1 cellular context compared by ENCODE assay signal in genomic region chr16:89971495-89972243, GRCh38.
A peak's percentile ranks its signal among the peaks of the same experiment; 100 is the strongest.
TF ChIP-seq lines count a peak whose summit lies in the region.

No MANE protein-coding gene starts in this region.

TF ChIP-seq in HepG2, 621 proteins besides CTCF, POLR2A, EP300 and RAD21 (continued from another document and continues in another):
- TF ChIP-seq, protein P1, sequence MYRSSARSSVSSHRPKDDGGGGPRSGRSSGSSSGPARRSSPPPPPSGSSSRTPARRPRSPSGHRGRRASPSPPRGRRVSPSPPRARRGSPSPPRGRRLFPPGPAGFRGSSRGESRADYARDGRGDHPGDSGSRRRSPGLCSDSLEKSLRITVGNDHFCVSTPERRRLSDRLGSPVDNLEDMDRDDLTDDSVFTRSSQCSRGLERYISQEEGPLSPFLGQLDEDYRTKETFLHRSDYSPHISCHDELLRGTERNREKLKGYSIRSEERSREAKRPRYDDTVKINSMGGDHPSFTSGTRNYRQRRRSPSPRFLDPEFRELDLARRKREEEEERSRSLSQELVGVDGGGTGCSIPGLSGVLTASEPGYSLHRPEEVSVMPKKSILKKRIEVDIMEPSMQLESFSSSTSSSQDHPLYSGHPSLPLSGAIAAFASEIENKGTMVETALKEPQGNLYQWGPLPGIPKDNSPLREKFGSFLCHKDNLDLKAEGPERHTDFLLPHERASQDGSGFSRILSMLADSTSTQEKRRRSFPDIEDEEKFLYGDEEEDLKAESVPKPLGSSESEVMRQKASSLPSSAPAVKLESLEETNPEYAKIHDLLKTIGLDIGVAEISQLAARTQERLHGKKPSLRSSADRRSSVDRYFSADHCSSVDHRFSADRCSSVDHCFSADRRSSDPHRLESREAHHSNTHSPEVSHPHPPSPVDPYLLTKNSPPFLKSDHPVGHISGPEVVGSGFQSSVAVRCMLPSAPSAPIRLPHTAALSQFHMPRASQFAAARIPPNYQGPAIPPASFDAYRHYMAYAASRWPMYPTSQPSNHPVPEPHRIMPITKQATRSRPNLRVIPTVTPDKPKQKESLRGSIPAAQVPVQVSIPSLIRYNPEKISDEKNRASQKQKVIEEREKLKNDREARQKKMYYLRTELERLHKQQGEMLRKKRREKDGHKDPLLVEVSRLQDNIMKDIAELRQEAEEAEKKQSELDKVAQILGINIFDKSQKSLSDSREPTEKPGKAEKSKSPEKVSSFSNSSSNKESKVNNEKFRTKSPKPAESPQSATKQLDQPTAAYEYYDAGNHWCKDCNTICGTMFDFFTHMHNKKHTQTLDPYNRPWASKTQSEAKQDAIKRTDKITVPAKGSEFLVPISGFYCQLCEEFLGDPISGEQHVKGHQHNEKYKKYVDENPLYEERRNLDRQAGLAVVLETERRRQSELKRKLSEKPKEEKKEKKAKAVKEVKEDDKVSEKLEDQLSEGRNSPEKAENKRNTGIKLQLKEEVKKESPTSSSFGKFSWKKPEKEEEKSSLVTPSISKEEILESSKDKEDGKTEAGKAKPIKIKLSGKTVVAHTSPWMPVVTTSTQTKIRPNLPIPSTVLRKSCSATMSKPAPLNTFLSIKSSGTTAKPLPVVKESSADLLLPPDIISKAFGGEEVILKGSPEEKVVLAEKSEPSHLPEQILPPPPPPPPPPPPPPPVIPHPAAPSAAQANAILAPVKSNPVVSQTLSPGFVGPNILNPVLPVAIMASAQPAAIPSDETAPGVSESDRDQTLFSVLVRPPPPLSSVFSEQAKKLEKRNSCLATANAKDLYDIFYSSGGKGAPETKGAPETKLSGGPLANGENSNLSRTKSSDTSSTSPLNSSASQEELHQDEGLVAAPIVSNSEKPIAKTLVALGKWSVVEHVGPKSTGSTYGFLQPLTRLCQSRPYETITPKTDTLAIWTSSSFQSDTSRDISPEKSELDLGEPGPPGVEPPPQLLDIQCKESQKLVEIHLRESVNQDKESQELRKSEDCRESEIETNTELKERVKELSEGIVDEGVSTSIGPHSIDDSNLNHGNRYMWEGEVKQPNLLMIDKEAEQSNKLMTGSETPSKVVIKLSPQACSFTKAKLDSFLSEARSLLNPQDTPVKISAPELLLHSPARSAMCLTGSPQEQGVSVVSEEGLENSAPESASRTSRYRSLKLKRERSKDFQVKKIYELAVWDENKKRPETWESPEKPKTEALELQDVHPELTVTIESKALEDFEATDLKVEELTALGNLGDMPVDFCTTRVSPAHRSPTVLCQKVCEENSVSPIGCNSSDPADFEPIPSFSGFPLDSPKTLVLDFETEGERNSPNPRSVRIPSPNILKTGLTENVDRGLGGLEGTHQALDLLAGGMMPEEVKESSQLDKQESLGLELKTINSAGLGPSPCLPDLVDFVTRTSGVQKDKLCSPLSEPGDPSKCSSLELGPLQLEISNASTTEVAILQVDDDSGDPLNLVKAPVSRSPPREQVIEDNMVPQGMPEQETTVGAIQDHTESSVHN (CRISPR knock-in tag; IDR thresholded peaks at IDR 0.05) = peak; percentile 24
- no peak for TF ChIP-seq SP4 (CRISPR knock-in tag; IDR thresholded peaks at IDR 0.05)
- no peak for TF ChIP-seq ZNF878 (CRISPR knock-in tag; IDR thresholded peaks at IDR 0.05)
- no peak for TF ChIP-seq GMEB1 (CRISPR knock-in tag; IDR thresholded peaks at IDR 0.05; ENCODE audit: borderline replicate concordance)
- TF ChIP-seq KMT2A (CRISPR knock-in tag; IDR thresholded peaks at IDR 0.05) = no peak
- TF ChIP-seq NR1H2 (CRISPR knock-in tag; IDR thresholded peaks at IDR 0.05; ENCODE audit: borderline replicate concordance, low read depth) = no peak
- TF ChIP-seq, protein P2, sequence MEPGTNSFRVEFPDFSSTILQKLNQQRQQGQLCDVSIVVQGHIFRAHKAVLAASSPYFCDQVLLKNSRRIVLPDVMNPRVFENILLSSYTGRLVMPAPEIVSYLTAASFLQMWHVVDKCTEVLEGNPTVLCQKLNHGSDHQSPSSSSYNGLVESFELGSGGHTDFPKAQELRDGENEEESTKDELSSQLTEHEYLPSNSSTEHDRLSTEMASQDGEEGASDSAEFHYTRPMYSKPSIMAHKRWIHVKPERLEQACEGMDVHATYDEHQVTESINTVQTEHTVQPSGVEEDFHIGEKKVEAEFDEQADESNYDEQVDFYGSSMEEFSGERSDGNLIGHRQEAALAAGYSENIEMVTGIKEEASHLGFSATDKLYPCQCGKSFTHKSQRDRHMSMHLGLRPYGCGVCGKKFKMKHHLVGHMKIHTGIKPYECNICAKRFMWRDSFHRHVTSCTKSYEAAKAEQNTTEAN (CRISPR knock-in tag; conservative IDR thresholded peaks at IDR 0.05) = no peak; the same call in 1 of the 2 replicates
- TF ChIP-seq KAT2B (IDR thresholded peaks at IDR 0.05; ENCODE audit: borderline replicate concordance, low read depth, low read length) = no peak
- no peak for TF ChIP-seq ZNF800 (CRISPR knock-in tag; IDR thresholded peaks at IDR 0.05)
- TF ChIP-seq, protein P3, sequence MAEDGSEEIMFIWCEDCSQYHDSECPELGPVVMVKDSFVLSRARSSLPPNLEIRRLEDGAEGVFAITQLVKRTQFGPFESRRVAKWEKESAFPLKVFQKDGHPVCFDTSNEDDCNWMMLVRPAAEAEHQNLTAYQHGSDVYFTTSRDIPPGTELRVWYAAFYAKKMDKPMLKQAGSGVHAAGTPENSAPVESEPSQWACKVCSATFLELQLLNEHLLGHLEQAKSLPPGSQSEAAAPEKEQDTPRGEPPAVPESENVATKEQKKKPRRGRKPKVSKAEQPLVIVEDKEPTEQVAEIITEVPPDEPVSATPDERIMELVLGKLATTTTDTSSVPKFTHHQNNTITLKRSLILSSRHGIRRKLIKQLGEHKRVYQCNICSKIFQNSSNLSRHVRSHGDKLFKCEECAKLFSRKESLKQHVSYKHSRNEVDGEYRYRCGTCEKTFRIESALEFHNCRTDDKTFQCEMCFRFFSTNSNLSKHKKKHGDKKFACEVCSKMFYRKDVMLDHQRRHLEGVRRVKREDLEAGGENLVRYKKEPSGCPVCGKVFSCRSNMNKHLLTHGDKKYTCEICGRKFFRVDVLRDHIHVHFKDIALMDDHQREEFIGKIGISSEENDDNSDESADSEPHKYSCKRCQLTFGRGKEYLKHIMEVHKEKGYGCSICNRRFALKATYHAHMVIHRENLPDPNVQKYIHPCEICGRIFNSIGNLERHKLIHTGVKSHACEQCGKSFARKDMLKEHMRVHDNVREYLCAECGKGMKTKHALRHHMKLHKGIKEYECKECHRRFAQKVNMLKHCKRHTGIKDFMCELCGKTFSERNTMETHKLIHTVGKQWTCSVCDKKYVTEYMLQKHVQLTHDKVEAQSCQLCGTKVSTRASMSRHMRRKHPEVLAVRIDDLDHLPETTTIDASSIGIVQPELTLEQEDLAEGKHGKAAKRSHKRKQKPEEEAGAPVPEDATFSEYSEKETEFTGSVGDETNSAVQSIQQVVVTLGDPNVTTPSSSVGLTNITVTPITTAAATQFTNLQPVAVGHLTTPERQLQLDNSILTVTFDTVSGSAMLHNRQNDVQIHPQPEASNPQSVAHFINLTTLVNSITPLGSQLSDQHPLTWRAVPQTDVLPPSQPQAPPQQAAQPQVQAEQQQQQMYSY (CRISPR knock-in tag; IDR thresholded peaks at IDR 0.05) = no peak
- TF ChIP-seq ZNF850 (CRISPR knock-in tag; conservative IDR thresholded peaks at IDR 0.05) = no peak
- TF ChIP-seq CREBL2 (CRISPR knock-in tag; IDR thresholded peaks at IDR 0.05; ENCODE audit: borderline replicate concordance) = no peak
- TF ChIP-seq ZNF34 (CRISPR knock-in tag; IDR thresholded peaks at IDR 0.05; ENCODE audit: borderline replicate concordance) = 0 out of 2 replicates have a peak, but pooled peaks have one; percentile 32
- no peak; the same call in 1 of the 2 replicates for TF ChIP-seq ZNF121 (CRISPR knock-in tag; IDR thresholded peaks at IDR 0.05)
- TF ChIP-seq MED13 (CRISPR knock-in tag; IDR thresholded peaks at IDR 0.05) = no peak; the same call in 1 of the 2 replicates
- TF ChIP-seq, protein P4, sequence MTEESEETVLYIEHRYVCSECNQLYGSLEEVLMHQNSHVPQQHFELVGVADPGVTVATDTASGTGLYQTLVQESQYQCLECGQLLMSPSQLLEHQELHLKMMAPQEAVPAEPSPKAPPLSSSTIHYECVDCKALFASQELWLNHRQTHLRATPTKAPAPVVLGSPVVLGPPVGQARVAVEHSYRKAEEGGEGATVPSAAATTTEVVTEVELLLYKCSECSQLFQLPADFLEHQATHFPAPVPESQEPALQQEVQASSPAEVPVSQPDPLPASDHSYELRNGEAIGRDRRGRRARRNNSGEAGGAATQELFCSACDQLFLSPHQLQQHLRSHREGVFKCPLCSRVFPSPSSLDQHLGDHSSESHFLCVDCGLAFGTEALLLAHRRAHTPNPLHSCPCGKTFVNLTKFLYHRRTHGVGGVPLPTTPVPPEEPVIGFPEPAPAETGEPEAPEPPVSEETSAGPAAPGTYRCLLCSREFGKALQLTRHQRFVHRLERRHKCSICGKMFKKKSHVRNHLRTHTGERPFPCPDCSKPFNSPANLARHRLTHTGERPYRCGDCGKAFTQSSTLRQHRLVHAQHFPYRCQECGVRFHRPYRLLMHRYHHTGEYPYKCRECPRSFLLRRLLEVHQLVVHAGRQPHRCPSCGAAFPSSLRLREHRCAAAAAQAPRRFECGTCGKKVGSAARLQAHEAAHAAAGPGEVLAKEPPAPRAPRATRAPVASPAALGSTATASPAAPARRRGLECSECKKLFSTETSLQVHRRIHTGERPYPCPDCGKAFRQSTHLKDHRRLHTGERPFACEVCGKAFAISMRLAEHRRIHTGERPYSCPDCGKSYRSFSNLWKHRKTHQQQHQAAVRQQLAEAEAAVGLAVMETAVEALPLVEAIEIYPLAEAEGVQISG (CRISPR knock-in tag; IDR thresholded peaks at IDR 0.05) = no peak
- TF ChIP-seq TAF15 (IDR thresholded peaks at IDR 0.05; ENCODE audit: low read depth, low read length, poor library complexity, severe bottlenecking) = no peak
- TF ChIP-seq SRF (IDR thresholded peaks at IDR 0.05; ENCODE audit: low read depth, low read length) = no peak
- TF ChIP-seq HMGXB4 (CRISPR knock-in tag; IDR thresholded peaks at IDR 0.05; ENCODE audit: borderline replicate concordance in 1 of 2, low read depth in 1 of 2) = no peak; a peak in 1 of 4 replicates
- no peak for TF ChIP-seq SKI (IDR thresholded peaks at IDR 0.05; ENCODE audit: partially characterized antibody)
- TF ChIP-seq ZNF788 (CRISPR knock-in tag; IDR thresholded peaks at IDR 0.05; ENCODE audit: borderline replicate concordance) = no peak
- TF ChIP-seq ZKSCAN1 (IDR thresholded peaks at IDR 0.05; ENCODE audit: low read length) = no peak
- TF ChIP-seq ZNF841 (CRISPR knock-in tag; IDR thresholded peaks at IDR 0.05; ENCODE audit: borderline replicate concordance) = no peak
- no peak; the same call in 1 of the 2 replicates for TF ChIP-seq ZNF451 (CRISPR knock-in tag; IDR thresholded peaks at IDR 0.05)
- no peak; the same call in 1 of the 2 replicates for TF ChIP-seq SRY (CRISPR knock-in tag; IDR thresholded peaks at IDR 0.05)
- TF ChIP-seq, protein P5, sequence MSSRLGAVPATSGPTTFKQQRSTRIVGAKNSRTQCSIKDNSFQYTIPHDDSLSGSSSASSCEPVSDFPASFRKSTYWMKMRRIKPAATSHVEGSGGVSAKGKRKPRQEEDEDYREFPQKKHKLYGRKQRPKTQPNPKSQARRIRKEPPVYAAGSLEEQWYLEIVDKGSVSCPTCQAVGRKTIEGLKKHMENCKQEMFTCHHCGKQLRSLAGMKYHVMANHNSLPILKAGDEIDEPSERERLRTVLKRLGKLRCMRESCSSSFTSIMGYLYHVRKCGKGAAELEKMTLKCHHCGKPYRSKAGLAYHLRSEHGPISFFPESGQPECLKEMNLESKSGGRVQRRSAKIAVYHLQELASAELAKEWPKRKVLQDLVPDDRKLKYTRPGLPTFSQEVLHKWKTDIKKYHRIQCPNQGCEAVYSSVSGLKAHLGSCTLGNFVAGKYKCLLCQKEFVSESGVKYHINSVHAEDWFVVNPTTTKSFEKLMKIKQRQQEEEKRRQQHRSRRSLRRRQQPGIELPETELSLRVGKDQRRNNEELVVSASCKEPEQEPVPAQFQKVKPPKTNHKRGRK (CRISPR knock-in tag; IDR thresholded peaks at IDR 0.05) = peak; percentile 86
- TF ChIP-seq SRSF1 (optimal IDR thresholded peaks at IDR 0.05; ENCODE audit: low read depth, low read length) = no peak
